1 cellular context compared by ENCODE assay signal in the genomic region with DNA sequence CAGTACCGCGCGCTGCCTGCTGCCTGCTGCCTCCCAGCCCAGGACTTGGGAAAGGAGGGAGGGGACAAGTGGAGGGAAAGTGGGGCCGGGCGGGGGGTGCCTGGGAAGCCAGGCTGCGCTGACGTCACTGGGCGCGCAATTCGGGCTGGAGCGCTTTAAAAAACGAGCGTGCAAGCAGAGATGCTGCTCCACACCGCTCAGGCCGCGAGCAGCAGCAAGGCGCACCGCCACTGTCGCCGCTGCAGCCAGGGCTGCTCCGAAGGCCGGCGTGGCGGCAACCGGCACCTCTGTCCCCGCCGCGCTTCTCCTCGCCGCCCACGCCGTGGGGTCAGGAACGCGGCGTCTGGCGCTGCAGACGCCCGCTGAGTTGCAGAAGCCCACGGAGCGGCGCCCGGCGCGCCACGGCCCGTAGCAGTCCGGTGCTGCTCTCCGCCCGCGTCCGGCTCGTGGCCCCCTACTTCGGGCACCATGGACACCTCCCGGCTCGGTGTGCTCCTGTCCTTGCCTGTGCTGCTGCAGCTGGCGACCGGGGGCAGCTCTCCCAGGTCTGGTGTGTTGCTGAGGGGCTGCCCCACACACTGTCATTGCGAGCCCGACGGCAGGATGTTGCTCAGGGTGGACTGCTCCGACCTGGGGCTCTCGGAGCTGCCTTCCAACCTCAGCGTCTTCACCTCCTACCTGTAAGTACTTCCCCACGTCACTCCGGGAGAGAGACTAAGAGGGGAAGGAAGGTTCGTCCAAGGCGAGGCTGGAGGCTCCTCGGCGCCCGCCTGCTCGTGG.
A peak's percentile ranks its signal among the peaks of the same experiment; 100 is the strongest.
TF ChIP-seq lines count a peak whose summit lies in the region.

A gene with protein sequence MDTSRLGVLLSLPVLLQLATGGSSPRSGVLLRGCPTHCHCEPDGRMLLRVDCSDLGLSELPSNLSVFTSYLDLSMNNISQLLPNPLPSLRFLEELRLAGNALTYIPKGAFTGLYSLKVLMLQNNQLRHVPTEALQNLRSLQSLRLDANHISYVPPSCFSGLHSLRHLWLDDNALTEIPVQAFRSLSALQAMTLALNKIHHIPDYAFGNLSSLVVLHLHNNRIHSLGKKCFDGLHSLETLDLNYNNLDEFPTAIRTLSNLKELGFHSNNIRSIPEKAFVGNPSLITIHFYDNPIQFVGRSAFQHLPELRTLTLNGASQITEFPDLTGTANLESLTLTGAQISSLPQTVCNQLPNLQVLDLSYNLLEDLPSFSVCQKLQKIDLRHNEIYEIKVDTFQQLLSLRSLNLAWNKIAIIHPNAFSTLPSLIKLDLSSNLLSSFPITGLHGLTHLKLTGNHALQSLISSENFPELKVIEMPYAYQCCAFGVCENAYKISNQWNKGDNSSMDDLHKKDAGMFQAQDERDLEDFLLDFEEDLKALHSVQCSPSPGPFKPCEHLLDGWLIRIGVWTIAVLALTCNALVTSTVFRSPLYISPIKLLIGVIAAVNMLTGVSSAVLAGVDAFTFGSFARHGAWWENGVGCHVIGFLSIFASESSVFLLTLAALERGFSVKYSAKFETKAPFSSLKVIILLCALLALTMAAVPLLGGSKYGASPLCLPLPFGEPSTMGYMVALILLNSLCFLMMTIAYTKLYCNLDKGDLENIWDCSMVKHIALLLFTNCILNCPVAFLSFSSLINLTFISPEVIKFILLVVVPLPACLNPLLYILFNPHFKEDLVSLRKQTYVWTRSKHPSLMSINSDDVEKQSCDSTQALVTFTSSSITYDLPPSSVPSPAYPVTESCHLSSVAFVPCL (plus strand): TSS at position 186 of the 780 bp plus-strand sequence. CDS start 283 bp downstream, at position 469.

TF ChIP-seq in HepG2, 621 proteins besides CTCF, POLR2A, EP300 and RAD21 (continued from another document):
- TF ChIP-seq GTF2F1 (IDR thresholded peaks at IDR 0.05; ENCODE audit: low read length) (no peak), IRF2 (CRISPR knock-in tag; IDR thresholded peaks at IDR 0.05) (peak; percentile 46; the same call in 1 of the 2 replicates), RFX1 (IDR thresholded peaks at IDR 0.05) (no peak), ZSCAN22 (CRISPR knock-in tag; IDR thresholded peaks at IDR 0.05) (no peak), ZNF101 (CRISPR knock-in tag; IDR thresholded peaks at IDR 0.05; ENCODE audit: borderline replicate concordance, low read depth) (0 out of 2 replicates have a peak, but pooled peaks have one; percentile 15), ZNF703 (CRISPR knock-in tag; IDR thresholded peaks at IDR 0.05; ENCODE audit: borderline replicate concordance) (no peak), ZNF460 (CRISPR knock-in tag; IDR thresholded peaks at IDR 0.05; ENCODE audit: borderline replicate concordance) (no peak), ZNF235 (CRISPR knock-in tag; IDR thresholded peaks at IDR 0.05; ENCODE audit: borderline replicate concordance) (peak; percentile 74; the same call in 1 of the 2 replicates), NR2F6 (IDR thresholded peaks at IDR 0.05) (no peak), NR2F6 (CRISPR knock-in tag; IDR thresholded peaks at IDR 0.05) (0 out of 2 replicates have a peak, but pooled peaks have one; percentile 27), NRL (CRISPR knock-in tag; IDR thresholded peaks at IDR 0.05; ENCODE audit: borderline replicate concordance) (peak; percentile 22; the same call in 1 of the 2 replicates), TCF12 (IDR thresholded peaks at IDR 0.05) (no peak), TCF12 (CRISPR knock-in tag; IDR thresholded peaks at IDR 0.05) (0 out of 2 replicates have a peak, but pooled peaks have one; percentile 42), STAT5B (CRISPR knock-in tag; IDR thresholded peaks at IDR 0.05) (no peak; the same call in 1 of the 2 replicates), CHD2 (IDR thresholded peaks at IDR 0.05; ENCODE audit: low read depth, low read length) (no peak), ZNF850 (CRISPR knock-in tag; conservative IDR thresholded peaks at IDR 0.05) (no peak), ZNF124 (CRISPR knock-in tag; IDR thresholded peaks at IDR 0.05) (no peak), ZNF644 (CRISPR knock-in tag; IDR thresholded peaks at IDR 0.05; ENCODE audit: low read depth) (no peak), ZNF558 (CRISPR knock-in tag; IDR thresholded peaks at IDR 0.05; ENCODE audit: borderline replicate concordance) (peak; percentile 74; the same call in 1 of the 2 replicates), MTF2 (CRISPR knock-in tag; IDR thresholded peaks at IDR 0.05; ENCODE audit: borderline replicate concordance) (no peak), PITX1 (CRISPR knock-in tag; IDR thresholded peaks at IDR 0.05) (no peak)
- TF ChIP-seq, protein P1, sequence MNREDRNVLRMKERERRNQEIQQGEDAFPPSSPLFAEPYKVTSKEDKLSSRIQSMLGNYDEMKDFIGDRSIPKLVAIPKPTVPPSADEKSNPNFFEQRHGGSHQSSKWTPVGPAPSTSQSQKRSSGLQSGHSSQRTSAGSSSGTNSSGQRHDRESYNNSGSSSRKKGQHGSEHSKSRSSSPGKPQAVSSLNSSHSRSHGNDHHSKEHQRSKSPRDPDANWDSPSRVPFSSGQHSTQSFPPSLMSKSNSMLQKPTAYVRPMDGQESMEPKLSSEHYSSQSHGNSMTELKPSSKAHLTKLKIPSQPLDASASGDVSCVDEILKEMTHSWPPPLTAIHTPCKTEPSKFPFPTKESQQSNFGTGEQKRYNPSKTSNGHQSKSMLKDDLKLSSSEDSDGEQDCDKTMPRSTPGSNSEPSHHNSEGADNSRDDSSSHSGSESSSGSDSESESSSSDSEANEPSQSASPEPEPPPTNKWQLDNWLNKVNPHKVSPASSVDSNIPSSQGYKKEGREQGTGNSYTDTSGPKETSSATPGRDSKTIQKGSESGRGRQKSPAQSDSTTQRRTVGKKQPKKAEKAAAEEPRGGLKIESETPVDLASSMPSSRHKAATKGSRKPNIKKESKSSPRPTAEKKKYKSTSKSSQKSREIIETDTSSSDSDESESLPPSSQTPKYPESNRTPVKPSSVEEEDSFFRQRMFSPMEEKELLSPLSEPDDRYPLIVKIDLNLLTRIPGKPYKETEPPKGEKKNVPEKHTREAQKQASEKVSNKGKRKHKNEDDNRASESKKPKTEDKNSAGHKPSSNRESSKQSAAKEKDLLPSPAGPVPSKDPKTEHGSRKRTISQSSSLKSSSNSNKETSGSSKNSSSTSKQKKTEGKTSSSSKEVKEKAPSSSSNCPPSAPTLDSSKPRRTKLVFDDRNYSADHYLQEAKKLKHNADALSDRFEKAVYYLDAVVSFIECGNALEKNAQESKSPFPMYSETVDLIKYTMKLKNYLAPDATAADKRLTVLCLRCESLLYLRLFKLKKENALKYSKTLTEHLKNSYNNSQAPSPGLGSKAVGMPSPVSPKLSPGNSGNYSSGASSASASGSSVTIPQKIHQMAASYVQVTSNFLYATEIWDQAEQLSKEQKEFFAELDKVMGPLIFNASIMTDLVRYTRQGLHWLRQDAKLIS (CRISPR knock-in tag; IDR thresholded peaks at IDR 0.05), result peak; percentile 94; the same call in 1 of the 2 replicates
- TF ChIP-seq, protein P2, sequence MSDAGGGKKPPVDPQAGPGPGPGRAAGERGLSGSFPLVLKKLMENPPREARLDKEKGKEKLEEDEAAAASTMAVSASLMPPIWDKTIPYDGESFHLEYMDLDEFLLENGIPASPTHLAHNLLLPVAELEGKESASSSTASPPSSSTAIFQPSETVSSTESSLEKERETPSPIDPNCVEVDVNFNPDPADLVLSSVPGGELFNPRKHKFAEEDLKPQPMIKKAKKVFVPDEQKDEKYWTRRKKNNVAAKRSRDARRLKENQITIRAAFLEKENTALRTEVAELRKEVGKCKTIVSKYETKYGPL (CRISPR knock-in tag; IDR thresholded peaks at IDR 0.05), result 0 out of 2 replicates have a peak, but pooled peaks have one; percentile 50
- TF ChIP-seq, protein P3, sequence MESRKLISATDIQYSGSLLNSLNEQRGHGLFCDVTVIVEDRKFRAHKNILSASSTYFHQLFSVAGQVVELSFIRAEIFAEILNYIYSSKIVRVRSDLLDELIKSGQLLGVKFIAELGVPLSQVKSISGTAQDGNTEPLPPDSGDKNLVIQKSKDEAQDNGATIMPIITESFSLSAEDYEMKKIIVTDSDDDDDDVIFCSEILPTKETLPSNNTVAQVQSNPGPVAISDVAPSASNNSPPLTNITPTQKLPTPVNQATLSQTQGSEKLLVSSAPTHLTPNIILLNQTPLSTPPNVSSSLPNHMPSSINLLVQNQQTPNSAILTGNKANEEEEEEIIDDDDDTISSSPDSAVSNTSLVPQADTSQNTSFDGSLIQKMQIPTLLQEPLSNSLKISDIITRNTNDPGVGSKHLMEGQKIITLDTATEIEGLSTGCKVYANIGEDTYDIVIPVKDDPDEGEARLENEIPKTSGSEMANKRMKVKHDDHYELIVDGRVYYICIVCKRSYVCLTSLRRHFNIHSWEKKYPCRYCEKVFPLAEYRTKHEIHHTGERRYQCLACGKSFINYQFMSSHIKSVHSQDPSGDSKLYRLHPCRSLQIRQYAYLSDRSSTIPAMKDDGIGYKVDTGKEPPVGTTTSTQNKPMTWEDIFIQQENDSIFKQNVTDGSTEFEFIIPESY (CRISPR knock-in tag; IDR thresholded peaks at IDR 0.05), result no peak
- TF ChIP-seq, protein P4, sequence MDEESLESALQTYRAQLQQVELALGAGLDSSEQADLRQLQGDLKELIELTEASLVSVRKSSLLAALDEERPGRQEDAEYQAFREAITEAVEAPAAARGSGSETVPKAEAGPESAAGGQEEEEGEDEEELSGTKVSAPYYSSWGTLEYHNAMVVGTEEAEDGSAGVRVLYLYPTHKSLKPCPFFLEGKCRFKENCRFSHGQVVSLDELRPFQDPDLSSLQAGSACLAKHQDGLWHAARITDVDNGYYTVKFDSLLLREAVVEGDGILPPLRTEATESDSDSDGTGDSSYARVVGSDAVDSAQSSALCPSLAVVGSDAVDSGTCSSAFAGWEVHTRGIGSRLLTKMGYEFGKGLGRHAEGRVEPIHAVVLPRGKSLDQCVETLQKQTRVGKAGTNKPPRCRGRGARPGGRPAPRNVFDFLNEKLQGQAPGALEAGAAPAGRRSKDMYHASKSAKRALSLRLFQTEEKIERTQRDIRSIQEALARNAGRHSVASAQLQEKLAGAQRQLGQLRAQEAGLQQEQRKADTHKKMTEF (CRISPR knock-in tag; IDR thresholded peaks at IDR 0.05), result peak; percentile 51; the same call in 1 of the 2 replicates
- TF ChIP-seq, protein P5, sequence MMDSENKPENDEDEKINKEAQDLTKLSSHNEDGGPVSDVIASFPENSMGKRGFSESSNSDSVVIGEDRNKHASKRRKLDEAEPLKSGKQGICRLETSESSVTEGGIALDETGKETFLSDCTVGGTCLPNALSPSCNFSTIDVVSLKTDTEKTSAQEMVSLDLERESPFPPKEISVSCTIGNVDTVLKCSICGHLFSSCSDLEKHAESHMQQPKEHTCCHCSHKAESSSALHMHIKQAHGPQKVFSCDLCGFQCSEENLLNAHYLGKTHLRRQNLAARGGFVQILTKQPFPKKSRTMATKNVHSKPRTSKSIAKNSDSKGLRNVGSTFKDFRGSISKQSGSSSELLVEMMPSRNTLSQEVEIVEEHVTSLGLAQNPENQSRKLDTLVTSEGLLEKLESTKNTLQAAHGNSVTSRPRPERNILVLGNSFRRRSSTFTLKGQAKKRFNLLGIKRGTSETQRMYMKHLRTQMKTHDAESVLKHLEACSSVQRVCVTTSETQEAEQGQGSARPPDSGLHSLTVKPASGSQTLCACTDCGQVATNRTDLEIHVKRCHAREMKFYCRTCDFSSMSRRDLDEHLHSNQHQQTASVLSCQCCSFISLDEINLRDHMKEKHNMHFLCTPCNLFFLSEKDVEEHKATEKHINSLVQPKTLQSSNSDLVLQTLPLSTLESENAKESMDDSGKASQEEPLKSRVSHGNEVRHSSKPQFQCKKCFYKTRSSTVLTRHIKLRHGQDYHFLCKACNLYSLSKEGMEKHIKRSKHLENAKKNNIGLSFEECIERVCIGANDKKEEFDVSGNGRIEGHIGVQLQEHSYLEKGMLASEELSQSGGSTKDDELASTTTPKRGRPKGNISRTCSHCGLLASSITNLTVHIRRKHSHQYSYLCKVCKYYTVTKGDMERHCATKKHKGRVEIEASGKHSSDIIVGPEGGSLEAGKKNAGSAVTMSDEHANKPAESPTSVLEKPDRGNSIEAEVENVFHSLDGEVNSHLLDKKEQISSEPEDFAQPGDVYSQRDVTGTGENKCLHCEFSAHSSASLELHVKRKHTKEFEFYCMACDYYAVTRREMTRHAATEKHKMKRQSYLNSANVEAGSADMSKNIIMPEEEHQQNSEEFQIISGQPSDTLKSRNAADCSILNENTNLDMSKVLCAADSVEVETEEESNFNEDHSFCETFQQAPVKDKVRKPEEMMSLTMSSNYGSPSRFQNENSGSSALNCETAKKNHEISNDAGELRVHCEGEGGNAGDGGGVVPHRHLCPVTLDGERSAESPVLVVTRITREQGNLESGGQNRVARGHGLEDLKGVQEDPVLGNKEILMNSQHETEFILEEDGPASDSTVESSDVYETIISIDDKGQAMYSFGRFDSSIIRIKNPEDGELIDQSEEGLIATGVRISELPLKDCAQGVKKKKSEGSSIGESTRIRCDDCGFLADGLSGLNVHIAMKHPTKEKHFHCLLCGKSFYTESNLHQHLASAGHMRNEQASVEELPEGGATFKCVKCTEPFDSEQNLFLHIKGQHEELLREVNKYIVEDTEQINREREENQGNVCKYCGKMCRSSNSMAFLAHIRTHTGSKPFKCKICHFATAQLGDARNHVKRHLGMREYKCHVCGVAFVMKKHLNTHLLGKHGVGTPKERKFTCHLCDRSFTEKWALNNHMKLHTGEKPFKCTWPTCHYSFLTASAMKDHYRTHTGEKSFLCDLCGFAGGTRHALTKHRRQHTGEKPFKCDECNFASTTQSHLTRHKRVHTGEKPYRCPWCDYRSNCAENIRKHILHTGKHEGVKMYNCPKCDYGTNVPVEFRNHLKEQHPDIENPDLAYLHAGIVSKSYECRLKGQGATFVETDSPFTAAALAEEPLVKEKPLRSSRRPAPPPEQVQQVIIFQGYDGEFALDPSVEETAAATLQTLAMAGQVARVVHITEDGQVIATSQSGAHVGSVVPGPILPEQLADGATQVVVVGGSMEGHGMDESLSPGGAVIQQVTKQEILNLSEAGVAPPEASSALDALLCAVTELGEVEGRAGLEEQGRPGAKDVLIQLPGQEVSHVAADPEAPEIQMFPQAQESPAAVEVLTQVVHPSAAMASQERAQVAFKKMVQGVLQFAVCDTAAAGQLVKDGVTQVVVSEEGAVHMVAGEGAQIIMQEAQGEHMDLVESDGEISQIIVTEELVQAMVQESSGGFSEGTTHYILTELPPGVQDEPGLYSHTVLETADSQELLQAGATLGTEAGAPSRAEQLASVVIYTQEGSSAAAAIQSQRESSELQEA (CRISPR knock-in tag; IDR thresholded peaks at IDR 0.05; ENCODE audit: not compliant biosample characterization), result no peak
TF ChIP-seq in HepG2: peak in this region for 173.
